Comparison of ENCODE assay signal across 21 cellular contexts in genomic region chrX:19721726-19722370, GRCh38.
DNase-seq lines count a peak whose midpoint lies in the region; ATAC-seq and TF ChIP-seq lines count a peak whose summit lies in the region.
"Had no signal": no experiment of that assay in that cellular context is flagged by ENCODE, and none has a peak within 500 bp of the region (broad histone marks: within the 10 kb centered on the region; RNA-seq: fewer than 3 reads in every experiment).

No MANE protein-coding gene starts in this region.

- no peaks in the 10 kb centered on the region for H3K27me3 ChIP-seq in CD4-positive, alpha-beta T cell (ENCODE audit: control insufficient read depth, insufficient read depth, low read length)
- H3K27me3 ChIP-seq in MG63, result no peaks in the 10 kb centered on the region
- H3K27me3 ChIP-seq: esophagus squamous epithelium, spleen had no signal

- peaks cover 22% of the 10 kb centered on the region for H3K36me3 Mint-ChIP-seq in CD4-positive, alpha-beta T cell (ENCODE audit: low read depth)
- no peaks in the 10 kb centered on the region for H3K36me3 Mint-ChIP-seq in natural killer cell
- H3K36me3 Mint-ChIP-seq in endothelial cell (ENCODE audit: low read depth, unreplicated experiment), result peaks cover 1% of the 10 kb centered on the region

- DNase-seq in CD4-positive, alpha-beta T cell, result no peak
- peak; percentile 81 for DNase-seq in MG63
- peak; percentile 78 for DNase-seq in fibroblast of gingiva (ENCODE audit: low read depth)
- no peak for DNase-seq in natural killer cell
- DNase-seq in endothelial cell (ENCODE audit: low spot score), result no peak
- no peak for DNase-seq in DMS153 (lab: John Stamatoyannopoulos, UW)
- DNase-seq: activated CD8-positive, alpha-beta T cell treated with anti-CD3 and anti-CD28 coated beads, Interleukin-2, amount 10 ng/mL, durations not matched to agents 7 days and 5 days; activated effector memory CD4-positive, alpha-beta T cell treated with Interleukin-2 at 50 U/mL for 16 hours; amniotic stem cell; esophagus squamous epithelium; H9; NCI-H1105; NCI-H446 treated with DMSO at 0.1 percent for 48 hours; OCI-M1; spleen; stimulated activated naive CD4-positive, alpha-beta T cell had no signal

- ATAC-seq in CD4-positive, alpha-beta T cell (ENCODE audit: poor library complexity), result no peak
- ATAC-seq in natural killer cell (no peak), GM21381 (IDR thresholded peaks at IDR 0.05; ENCODE audit: unreplicated experiment) (no peak), GM21390 (IDR thresholded peaks at IDR 0.05; ENCODE audit: unreplicated experiment) (no peak)
- ATAC-seq: activated CD8-positive, alpha-beta T cell treated with anti-CD3 and anti-CD28 coated beads, Interleukin-2, amount 10 ng/mL, durations not matched to agents 7 days and 5 days had no signal

- POLR2A ChIA-PET in CD4-positive, alpha-beta T cell (lab: Charles Lee), result no interaction called here

- H3K27ac ChIP-seq in CD4-positive, alpha-beta T cell (ENCODE audit: low read depth, low read length), result no peak overlapping the region
- H3K27ac ChIP-seq: esophagus squamous epithelium had no signal

- no peak for TF ChIP-seq CTCF in CD4-positive, alpha-beta T cell (IDR thresholded peaks at IDR 0.05)
- no peak for TF ChIP-seq CTCF in natural killer cell (IDR thresholded peaks at IDR 0.05)
- no peak for TF ChIP-seq CTCF in endothelial cell (IDR thresholded peaks at IDR 0.05; ENCODE audit: unreplicated experiment)

- H3K4me3 ChIP-seq in MG63, result no peak overlapping the region
- H3K4me3 ChIP-seq: esophagus squamous epithelium, spleen had no signal

- H3K9me3 ChIP-seq in CD4-positive, alpha-beta T cell (ENCODE audit: control insufficient read depth, low read length), result no peaks in the 10 kb centered on the region
- H3K9me3 ChIP-seq in MG63, result no peaks in the 10 kb centered on the region
- H3K9me3 ChIP-seq: esophagus squamous epithelium, spleen had no signal

- CTCF ChIA-PET in CD4-positive, alpha-beta T cell (lab: Charles Lee), result no interaction called here

- H3K4me1 Mint-ChIP-seq in CD4-positive, alpha-beta T cell (ENCODE audit: low read depth), result peaks cover 77% of the 10 kb centered on the region
- peaks cover 54 to 60% of the 10 kb centered on the region in 2 donors for H3K4me1 Mint-ChIP-seq in natural killer cell
- H3K4me1 Mint-ChIP-seq in endothelial cell (ENCODE audit: unreplicated experiment), result peaks cover 9% of the 10 kb centered on the region

- H3K27ac Mint-ChIP-seq in CD4-positive, alpha-beta T cell, result no peak overlapping the region
- H3K27ac Mint-ChIP-seq in natural killer cell (peak overlapping the region; percentile 16 to 24), endothelial cell (ENCODE audit: unreplicated experiment) (no peak overlapping the region)
- H3K27ac Mint-ChIP-seq: activated CD8-positive, alpha-beta T cell treated with anti-CD3 and anti-CD28 coated beads, Interleukin-2, amount 10 ng/mL, durations not matched to agents 7 days and 5 days; B cell; dendritic cell treated with granulocyte-macrophage colony-stimulating factor and Interleukin-4, amounts not matched to agents 40 ng/mL and 50 ng/mL, for 4 days; H9; memory B cell had no signal

- no peaks in the 10 kb centered on the region for H3K36me3 ChIP-seq in MG63
- H3K36me3 ChIP-seq: esophagus squamous epithelium, spleen had no signal

- H3K4me3 Mint-ChIP-seq in CD4-positive, alpha-beta T cell, result peak overlapping the region; percentile 20
- H3K4me3 Mint-ChIP-seq in natural killer cell, result no peak overlapping the region
- H3K4me3 Mint-ChIP-seq in endothelial cell (ENCODE audit: unreplicated experiment), result no peak overlapping the region
- H3K4me3 Mint-ChIP-seq: activated CD8-positive, alpha-beta T cell treated with anti-CD3 and anti-CD28 coated beads, Interleukin-2, amount 10 ng/mL, durations not matched to agents 7 days and 5 days; B cell; dendritic cell treated with granulocyte-macrophage colony-stimulating factor and Interleukin-4, amounts not matched to agents 40 ng/mL and 50 ng/mL, for 4 days; H9; memory B cell had no signal

- intact Hi-C loops in CD4-positive, alpha-beta T cell (cut with DNase I, micrococcal nuclease), result no loop called here
- intact Hi-C loops in natural killer cell (cut with micrococcal nuclease), result no loop called here

- H3K27me3 Mint-ChIP-seq in CD4-positive, alpha-beta T cell, result no peaks in the 10 kb centered on the region
- H3K27me3 Mint-ChIP-seq in natural killer cell (ENCODE audit: low read depth in 2 of 2) (no peaks in the 10 kb centered on the region), endothelial cell (ENCODE audit: unreplicated experiment) (peaks cover 2% of the 10 kb centered on the region)
- H3K27me3 Mint-ChIP-seq: B cell; dendritic cell treated with granulocyte-macrophage colony-stimulating factor and Interleukin-4, amounts not matched to agents 40 ng/mL and 50 ng/mL, for 4 days; memory B cell had no signal

- H3K9me3 Mint-ChIP-seq in CD4-positive, alpha-beta T cell, result no peaks in the 10 kb centered on the region
- no peaks in the 10 kb centered on the region for H3K9me3 Mint-ChIP-seq in natural killer cell
- H3K9me3 Mint-ChIP-seq in endothelial cell (ENCODE audit: unreplicated experiment), result no peaks in the 10 kb centered on the region
- H3K9me3 Mint-ChIP-seq: dendritic cell treated with granulocyte-macrophage colony-stimulating factor and Interleukin-4, amounts not matched to agents 40 ng/mL and 50 ng/mL, for 4 days; memory B cell had no signal

Comparison
In these comparisons a context has a peak if more than half of its experiments do, and no peak if none do; other contexts are left out.
1. DNase-seq: peak in MG63 (single experiment) and fibroblast of gingiva (single experiment); none in CD4-positive, alpha-beta T cell (0 of 10), natural killer cell (single experiment), endothelial cell (single experiment) and DMS153 (single experiment).
2. H3K27ac Mint-ChIP-seq: peak in natural killer cell (2 of 2); none in CD4-positive, alpha-beta T cell (single experiment) and endothelial cell (single experiment).